In genomic region chr2:146927080-146927714, GRCh38 we compare ENCODE assay signal across 8 cellular contexts.
DNase-seq lines count a peak whose midpoint lies in the region; ATAC-seq and TF ChIP-seq lines count a peak whose summit lies in the region.

No MANE protein-coding gene starts in this region.

- H3K4me3 Mint-ChIP-seq in activated CD4-positive, alpha-beta memory T cell treated with anti-CD3 and anti-CD28 coated beads, Interleukin-2, amount 10 ng/mL, durations not matched to agents 7 days and 5 days = no peak overlapping the region
- H3K4me3 Mint-ChIP-seq in HFFc6 = no peak overlapping the region

- CTCF ChIA-PET in activated CD4-positive, alpha-beta memory T cell treated with anti-CD3 and anti-CD28 coated beads, Interleukin-2, amount 10 ng/mL, durations not matched to agents 7 days and 5 days (lab: Charles Lee) = interaction anchor here (1.2 kb wide), 1 partner anchor 405 kb away, joined by 4 read pairs; no protein-coding TSS in a partner anchor

- TF ChIP-seq CTCF in smooth muscle cell (IDR thresholded peaks at IDR 0.05; ENCODE audit: borderline replicate concordance, insufficient read depth, poor library complexity, severe bottlenecking) (peak; percentile 66), HFFc6 (IDR thresholded peaks at IDR 0.05) (no peak)

- H3K9me3 Mint-ChIP-seq in activated CD4-positive, alpha-beta memory T cell treated with anti-CD3 and anti-CD28 coated beads, Interleukin-2, amount 10 ng/mL, durations not matched to agents 7 days and 5 days = no peaks in the 10 kb centered on the region
- H3K9me3 Mint-ChIP-seq in HFFc6 = peaks cover 36% of the 10 kb centered on the region

- H3K9me3 ChIP-seq in smooth muscle cell (replicated peaks; ENCODE audit: low read depth) = no peaks in the 10 kb centered on the region

- no peaks in the 10 kb centered on the region for H3F3A ChIP-seq in smooth muscle cell (ENCODE audit: low read depth)

- H3K79me2 ChIP-seq in smooth muscle cell (ENCODE audit: low read depth) = no peaks in the 10 kb centered on the region

- H3K9ac ChIP-seq in smooth muscle cell (ENCODE audit: low read depth) = no peak overlapping the region

- H3K27me3 Mint-ChIP-seq in activated CD4-positive, alpha-beta memory T cell treated with anti-CD3 and anti-CD28 coated beads, Interleukin-2, amount 10 ng/mL, durations not matched to agents 7 days and 5 days = peaks cover 3% of the 10 kb centered on the region
- H3K27me3 Mint-ChIP-seq in HFFc6 (ENCODE audit: insufficient read depth) = no peaks in the 10 kb centered on the region

- peak; percentile 54 for DNase-seq in ELR (ENCODE audit: low read depth)
- peak; percentile 18 for DNase-seq in activated CD4-positive, alpha-beta memory T cell treated with anti-CD3 and anti-CD28 coated beads, Interleukin-2, amount 10 ng/mL, durations not matched to agents 7 days and 5 days
- DNase-seq in hypothalamus (lab: John Stamatoyannopoulos, UW) = peak in 34 of 51 donors; percentile 0 to 64 (median 20)
- DNase-seq in smooth muscle cell (lab: John Stamatoyannopoulos, UW; ENCODE audit: unreplicated experiment) = peak; percentile 6
- DNase-seq in HFFc6 = no peak
- DNase-seq in cerebellum (ENCODE audit: low spot score) = no peak

- no peak overlapping the region for H3K27ac ChIP-seq in smooth muscle cell (ENCODE audit: low read depth)

- H3K4me2 ChIP-seq in smooth muscle cell = no peak overlapping the region

- TF ChIP-seq RAD21 in Ishikawa (IDR thresholded peaks at IDR 0.05; ENCODE audit: low read depth) = peak; percentile 65

- ATAC-seq in HG03280 (IDR thresholded peaks at IDR 0.05; ENCODE audit: unreplicated experiment) = no peak

- H3K36me3 ChIP-seq in smooth muscle cell (ENCODE audit: low read depth) = no peaks in the 10 kb centered on the region

- H4K20me1 ChIP-seq in smooth muscle cell (ENCODE audit: low read depth) = no peaks in the 10 kb centered on the region

- 33% methylated on average over 3 of the region's 3 CpGs for WGBS in smooth muscle cell (ENCODE audit: low lambda C conversion rate)

- POLR2A ChIA-PET in activated CD4-positive, alpha-beta memory T cell treated with anti-CD3 and anti-CD28 coated beads, Interleukin-2, amount 10 ng/mL, durations not matched to agents 7 days and 5 days (lab: Charles Lee) = no interaction called here

- H3K4me1 ChIP-seq in smooth muscle cell (ENCODE audit: low read depth) = no peaks in the 10 kb centered on the region

- H2AFZ ChIP-seq in smooth muscle cell (ENCODE audit: low read depth) = peak overlapping the region; percentile 51

- no peak for TF ChIP-seq EP300 in Ishikawa (IDR thresholded peaks at IDR 0.05; ENCODE audit: borderline replicate concordance)

- H3K4me3 ChIP-seq in smooth muscle cell = no peak overlapping the region

- H3K27ac Mint-ChIP-seq in activated CD4-positive, alpha-beta memory T cell treated with anti-CD3 and anti-CD28 coated beads, Interleukin-2, amount 10 ng/mL, durations not matched to agents 7 days and 5 days = no peak overlapping the region
- no peak overlapping the region for H3K27ac Mint-ChIP-seq in HFFc6

- H3K4me1 Mint-ChIP-seq in activated CD4-positive, alpha-beta memory T cell treated with anti-CD3 and anti-CD28 coated beads, Interleukin-2, amount 10 ng/mL, durations not matched to agents 7 days and 5 days = no peaks in the 10 kb centered on the region
- no peaks in the 10 kb centered on the region for H3K4me1 Mint-ChIP-seq in HFFc6 (ENCODE audit: low read depth)

- no peaks in the 10 kb centered on the region for H3K36me3 Mint-ChIP-seq in activated CD4-positive, alpha-beta memory T cell treated with anti-CD3 and anti-CD28 coated beads, Interleukin-2, amount 10 ng/mL, durations not matched to agents 7 days and 5 days (ENCODE audit: low read depth)
- no peaks in the 10 kb centered on the region; the same call in 1 of the 2 replicates for H3K36me3 Mint-ChIP-seq in HFFc6 (ENCODE audit: low read depth)

- H3K27me3 ChIP-seq in smooth muscle cell (ENCODE audit: low read depth) = peaks cover 8% of the 10 kb centered on the region

TF ChIP-seq in Ishikawa, 13 proteins besides CTCF, POLR2A, EP300 and RAD21:
- TF ChIP-seq REST (IDR thresholded peaks at IDR 0.05; ENCODE audit: low read depth) (peak; percentile 37; the same call in 1 of the 2 replicates), EGR1 (IDR thresholded peaks at IDR 0.05) (no peak)

Comparison
In these comparisons a context has a peak if more than half of its experiments do, and no peak if none do; other contexts are left out.
1. DNase-seq: peak in ELR (single experiment), activated CD4-positive, alpha-beta memory T cell treated with anti-CD3 and anti-CD28 coated beads, Interleukin-2, amount 10 ng/mL, durations not matched to agents 7 days and 5 days (single experiment), hypothalamus (34 of 51) and smooth muscle cell (single experiment); none in HFFc6 (single experiment) and cerebellum (single experiment).